ENCODE assay signal across 1 cellular context in genomic region chr5:478355-478981, GRCh38.
TF ChIP-seq lines count a peak whose summit lies in the region.

No MANE protein-coding gene starts in this region.

TF ChIP-seq in HepG2, 621 proteins besides CTCF, POLR2A, EP300 and RAD21 (continued from another document):
- no peak for TF ChIP-seq FOXC1 (CRISPR knock-in tag; IDR thresholded peaks at IDR 0.05; ENCODE audit: borderline replicate concordance)
- TF ChIP-seq ZNF292 (CRISPR knock-in tag; IDR thresholded peaks at IDR 0.05; ENCODE audit: borderline replicate concordance, low read depth), result no peak
TF ChIP-seq in HepG2: peak in this region for 1.
